Comparison of ENCODE assay signal across 17 cellular contexts in the genomic region with DNA sequence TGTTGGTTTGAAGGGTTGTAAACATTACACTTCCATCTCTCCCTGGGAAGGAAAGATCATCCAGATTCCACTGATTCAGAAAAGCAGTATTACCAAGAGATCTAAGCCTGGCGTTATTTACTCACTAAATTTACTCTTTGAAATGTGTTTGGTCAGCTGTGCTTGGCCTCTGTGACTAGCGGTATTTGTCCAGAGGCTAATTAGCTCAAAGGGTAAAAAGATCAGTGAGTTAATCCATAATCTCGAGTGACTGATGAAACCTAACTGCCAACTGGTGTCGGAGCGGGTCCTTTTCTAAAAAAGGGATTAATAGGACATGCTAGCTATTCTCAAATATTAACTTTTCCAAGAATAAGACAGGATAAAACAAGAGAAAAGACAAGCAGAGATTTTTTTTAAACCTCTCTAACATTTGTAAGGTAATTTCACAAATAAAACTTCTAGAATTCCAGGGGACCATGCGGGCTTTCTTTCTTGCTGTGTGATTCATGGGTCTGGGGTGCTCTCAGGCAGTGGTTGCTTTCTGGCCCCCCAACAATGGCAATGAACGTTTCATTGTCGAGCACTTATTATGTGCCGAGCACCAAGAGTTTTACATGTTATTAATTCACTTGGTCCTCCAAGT.
A peak's percentile ranks its signal among the peaks of the same experiment; 100 is the strongest.
DNase-seq lines count a peak whose midpoint lies in the region; ATAC-seq and TF ChIP-seq lines count a peak whose summit lies in the region.
"Had no signal": no experiment of that assay in that cellular context is flagged by ENCODE, and none has a peak within 500 bp of the region (broad histone marks: within the 10 kb centered on the region; RNA-seq: fewer than 3 reads in every experiment).

No MANE protein-coding gene starts in this region.

- H3K27ac ChIP-seq in CD8-positive, alpha-beta memory T cell (ENCODE audit: low read depth, low read length) = no peak overlapping the region
- no peak overlapping the region for H3K27ac ChIP-seq in osteoblast (ENCODE audit: low read depth, low read length)
- H3K27ac ChIP-seq: parathyroid adenoma, PC-9, tibial artery had no signal

- CTCF ChIA-PET in CD8-positive, alpha-beta memory T cell (lab: Charles Lee) = interaction anchor here (1.2 to 2.6 kb wide), 5 partner anchors 8 to 249 kb away, joined by 3 to 9 read pairs (median 4); no protein-coding TSS in a partner anchor

- H3K36me3 Mint-ChIP-seq in CD8-positive, alpha-beta memory T cell = peaks cover 15 to 21% (median 21%) of the 10 kb centered on the region in 3 donors
- H3K36me3 Mint-ChIP-seq in central memory CD8-positive, alpha-beta T cell (ENCODE audit: insufficient read depth) = peaks cover 3% of the 10 kb centered on the region
- no peaks in the 10 kb centered on the region for H3K36me3 Mint-ChIP-seq in nephron (ENCODE audit: low read depth)

- no peak overlapping the region for H3K4me3 ChIP-seq in CD8-positive, alpha-beta memory T cell (ENCODE audit: low read length)
- H3K4me3 ChIP-seq in osteoblast (ENCODE audit: insufficient read depth, low read length) = no peak overlapping the region
- H3K4me3 ChIP-seq: esophagus squamous epithelium, PC-9, tibial artery had no signal

- POLR2A ChIA-PET in CD8-positive, alpha-beta memory T cell (lab: Charles Lee) = no interaction called here

- no peak for TF ChIP-seq CTCF in nephron (IDR thresholded peaks at IDR 0.05; ENCODE audit: unreplicated experiment in 3 of 3)
- TF ChIP-seq CTCF in osteoblast (IDR thresholded peaks at IDR 0.05; ENCODE audit: extremely low read depth, low read depth, low read length) = no peak

- no peaks in the 10 kb centered on the region for H3K36me3 ChIP-seq in CD8-positive, alpha-beta memory T cell (ENCODE audit: insufficient read depth, low read length)
- H3K36me3 ChIP-seq in osteoblast (ENCODE audit: insufficient read depth, low read length) = no peaks in the 10 kb centered on the region
- H3K36me3 ChIP-seq: esophagus squamous epithelium, tibial artery had no signal

- H3K79me2 ChIP-seq in osteoblast (ENCODE audit: insufficient read depth, low read length) = no peaks in the 10 kb centered on the region
- H3K79me2 ChIP-seq: parathyroid adenoma had no signal

- H3K4me1 Mint-ChIP-seq in CD8-positive, alpha-beta memory T cell = peaks cover 34 to 51% (median 51%) of the 10 kb centered on the region in 3 donors
- peaks cover 33% of the 10 kb centered on the region for H3K4me1 Mint-ChIP-seq in central memory CD8-positive, alpha-beta T cell
- H3K4me1 Mint-ChIP-seq in nephron = peaks cover 23% of the 10 kb centered on the region

- no peaks in the 10 kb centered on the region for H3K27me3 ChIP-seq in CD8-positive, alpha-beta memory T cell (ENCODE audit: insufficient read depth, low read length, poor library complexity, severe bottlenecking)
- no peaks in the 10 kb centered on the region for H3K27me3 ChIP-seq in osteoblast (ENCODE audit: insufficient read depth, low read length)
- H3K27me3 ChIP-seq: esophagus squamous epithelium, tibial artery had no signal

- peaks cover 15% of the 10 kb centered on the region for H3K4me1 ChIP-seq in CD8-positive, alpha-beta memory T cell (ENCODE audit: insufficient read depth, low read length)
- H3K4me1 ChIP-seq in osteoblast (ENCODE audit: insufficient read depth, low read length) = no peaks in the 10 kb centered on the region

- H3K27ac Mint-ChIP-seq in CD8-positive, alpha-beta memory T cell = peak overlapping the region in 7 of 8 donors; percentile 9 to 87 (median 75)
- peak overlapping the region; percentile 12 for H3K27ac Mint-ChIP-seq in central memory CD8-positive, alpha-beta T cell (ENCODE audit: low read depth)
- peak overlapping the region; percentile 46 to 79 (median 75) for H3K27ac Mint-ChIP-seq in nephron

- peaks cover 0 to 5% (median 0%) of the 10 kb centered on the region in 5 donors for H3K9me3 Mint-ChIP-seq in CD8-positive, alpha-beta memory T cell
- no peaks in the 10 kb centered on the region for H3K9me3 Mint-ChIP-seq in central memory CD8-positive, alpha-beta T cell
- H3K9me3 Mint-ChIP-seq in nephron = peaks cover 5% of the 10 kb centered on the region

- no peak for DNase-seq in CD8-positive, alpha-beta memory T cell
- DNase-seq in NCI-H146 treated with DMSO at 0.1 percent for 48 hours (lab: John Stamatoyannopoulos, UW; ENCODE audit: unreplicated experiment) = peak; percentile 93
- DNase-seq in central memory CD8-positive, alpha-beta T cell (ENCODE audit: low spot score in 2 of 2) = no peak
- DNase-seq in osteoblast (ENCODE audit: insufficient read length, low spot score, missing footprints) = no peak
- no peak for DNase-seq in cerebellum (ENCODE audit: low spot score)
- DNase-seq: activated CD4-positive, alpha-beta T cell treated with anti-CD3 and anti-CD28 coated beads for 4 hours; activated T-cell treated with anti-CD3 and anti-CD28 coated beads, Interleukin-2, amount 50 U/mL, for 1 hour; DMS79 treated with DMSO at 0.1 percent for 48 hours; esophagus squamous epithelium; hippocampal formation; NCI-H2227 treated with DMSO at 0.1 percent for 48 hours; PC-9; tibial artery had no signal

- no peaks in the 10 kb centered on the region for H3K9me3 ChIP-seq in CD8-positive, alpha-beta memory T cell (ENCODE audit: low read length)
- H3K9me3 ChIP-seq in osteoblast (ENCODE audit: low read depth, low read length) = no peaks in the 10 kb centered on the region
- H3K9me3 ChIP-seq: esophagus squamous epithelium, tibial artery had no signal

- peak overlapping the region in 2 of 7 donors; percentile 12 to 17 for H3K4me3 Mint-ChIP-seq in CD8-positive, alpha-beta memory T cell
- H3K4me3 Mint-ChIP-seq in central memory CD8-positive, alpha-beta T cell = no peak overlapping the region
- H3K4me3 Mint-ChIP-seq in nephron = no peak overlapping the region

- no peak overlapping the region for H2AFZ ChIP-seq in osteoblast (ENCODE audit: low read length)
- H2AFZ ChIP-seq: parathyroid adenoma, PC-9 had no signal

- H3K4me2 ChIP-seq in osteoblast (ENCODE audit: insufficient read depth, low read length) = no peak overlapping the region
- H3K4me2 ChIP-seq: PC-9 had no signal

- H4K20me1 ChIP-seq in osteoblast (ENCODE audit: insufficient read depth, low read length) = no peaks in the 10 kb centered on the region

- ATAC-seq in central memory CD8-positive, alpha-beta T cell (replicated peaks; ENCODE audit: extremely low read depth, poor library complexity, severe bottlenecking) = no peak
- ATAC-seq in GM19035 (IDR thresholded peaks at IDR 0.05; ENCODE audit: unreplicated experiment) = no peak
- no peak for ATAC-seq in HG03045 (IDR thresholded peaks at IDR 0.05; ENCODE audit: unreplicated experiment)

- no peaks in the 10 kb centered on the region for H3K27me3 Mint-ChIP-seq in CD8-positive, alpha-beta memory T cell
- no peaks in the 10 kb centered on the region for H3K27me3 Mint-ChIP-seq in central memory CD8-positive, alpha-beta T cell
- H3K27me3 Mint-ChIP-seq in nephron (ENCODE audit: low read depth) = peaks cover 6% of the 10 kb centered on the region

Comparison
In these comparisons a context has a peak if more than half of its experiments do, and no peak if none do; other contexts are left out.
1. H3K27ac Mint-ChIP-seq: peak in every context shown above with its lines; median percentile 75 in CD8-positive, alpha-beta memory T cell; 75 in nephron; 12 in central memory CD8-positive, alpha-beta T cell.